In the genomic region with DNA sequence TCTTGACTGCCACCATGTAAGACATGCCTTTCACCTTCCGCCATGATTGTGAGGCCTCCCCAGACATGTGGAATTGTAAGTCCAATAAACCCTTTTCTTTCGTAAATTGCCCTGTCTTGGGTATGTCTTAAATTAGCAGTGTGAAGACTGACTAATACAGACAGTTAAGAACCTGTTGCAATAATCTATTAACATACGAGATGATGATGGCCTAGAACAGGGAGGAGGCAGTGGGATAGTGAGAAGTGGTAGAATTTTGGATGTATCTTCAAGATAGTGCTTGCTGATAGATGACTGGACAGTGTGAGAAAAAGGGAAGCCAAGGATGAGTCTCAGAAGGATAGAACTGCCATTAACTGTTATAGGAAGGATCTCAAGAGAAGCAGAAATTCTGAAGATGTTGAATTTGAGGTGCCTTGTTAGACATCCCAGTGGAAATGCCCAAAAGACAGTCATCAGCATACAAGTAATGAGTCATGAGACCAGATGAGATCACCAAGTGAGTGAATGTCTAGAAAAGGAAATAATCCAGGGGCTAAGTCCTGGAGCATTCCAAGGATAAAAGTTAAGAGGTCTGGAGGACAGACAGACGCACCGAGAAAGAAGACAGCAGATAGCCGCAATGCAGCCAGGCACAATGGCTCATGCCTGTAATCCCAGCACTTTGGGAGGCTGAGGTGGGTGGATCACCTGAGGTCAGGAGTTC, we compare ENCODE assay signal across 13 cellular contexts. TPM values are rescaled to one million over a fixed set of nuclear protein-coding genes. Genes with fewer than 3 reads are reported as not detected.
DNase-seq lines count a peak whose midpoint lies in the region; ATAC-seq and TF ChIP-seq lines count a peak whose summit lies in the region.
"Had no signal": no experiment of that assay in that cellular context is flagged by ENCODE, and none has a peak within 500 bp of the region (broad histone marks: within the 10 kb centered on the region; RNA-seq: fewer than 3 reads in every experiment).

No MANE protein-coding gene starts in this region.

- no peaks in the 10 kb centered on the region for H3K27me3 Mint-ChIP-seq in H9 (ENCODE audit: low read depth)

- no peak overlapping the region for H3K56ac ChIP-seq in H9 (ENCODE audit: insufficient read length, low read depth, low read length)

- no peak overlapping the region for H2BK120ac ChIP-seq in H9 (ENCODE audit: low read depth, low read length, poor library complexity, severe bottlenecking)

- H3K27ac ChIP-seq in SK-N-SH (ENCODE audit: low read depth in 2 of 2, low read length in 1 of 2) (peak overlapping the region in 1 of 2 experiments; percentile 74; a peak in 2 of 4 replicates), H9 (ENCODE audit: insufficient read length, low read depth, low read length) (no peak overlapping the region)
- H3K27ac ChIP-seq: stomach had no signal

- no peaks in the 10 kb centered on the region for H3K4me1 ChIP-seq in SK-N-SH (ENCODE audit: control insufficient read depth in 1 of 2, insufficient read depth in 2 of 2, low read depth in 1 of 2, low read length in 1 of 2)
- H3K4me1 ChIP-seq in skeletal muscle satellite cell (ENCODE audit: control insufficient read depth, insufficient read depth, low read length): peaks cover 8% of the 10 kb centered on the region
- H3K4me1 ChIP-seq in H9 (ENCODE audit: insufficient read depth, low read length): no peaks in the 10 kb centered on the region

- peaks cover 8% of the 10 kb centered on the region in 2 experiments for H3K4me1 Mint-ChIP-seq in H9

- H3F3A ChIP-seq in SK-N-SH (replicated peaks; ENCODE audit: insufficient read depth): peaks cover 17% of the 10 kb centered on the region

- H4K20me1 ChIP-seq in SK-N-SH (ENCODE audit: insufficient read depth) (no peaks in the 10 kb centered on the region), H9 (ENCODE audit: control insufficient read depth, insufficient read depth, insufficient read length) (no peaks in the 10 kb centered on the region)

- no peaks in the 10 kb centered on the region for H3K9me2 ChIP-seq in SK-N-SH

- TF ChIP-seq CTCF in SK-N-SH (IDR thresholded peaks at IDR 0.05): no peak
- no peak for TF ChIP-seq CTCF in fibroblast of the aortic adventitia (IDR thresholded peaks at IDR 0.05; ENCODE audit: insufficient read depth, low read length)
- no peak for TF ChIP-seq CTCF in H9 (conservative IDR thresholded peaks at IDR 0.05)

- CTCF ChIA-PET in SK-N-SH (lab: Yijun Ruan, JAX): no interaction called here

- H2BK5ac ChIP-seq in H9 (ENCODE audit: insufficient read length, low read length): no peak overlapping the region

- H3K79me2 ChIP-seq in SK-N-SH (ENCODE audit: insufficient read depth) (no peaks in the 10 kb centered on the region), H9 (ENCODE audit: insufficient read depth, low read length) (no peaks in the 10 kb centered on the region)

- H2BK12ac ChIP-seq in H9 (ENCODE audit: insufficient read length, low read depth, low read length): no peak overlapping the region

- 76% methylated on average over 6 of the region's 6 CpGs for WGBS in SK-N-SH (ENCODE audit: low lambda C conversion rate)
- no CpG with 5 or more reads among the region's 6 CpGs for WGBS in H9 (ENCODE audit: extremely low coverage, insufficient read length, low lambda C conversion rate)

- H4K5ac ChIP-seq in H9 (ENCODE audit: insufficient read length, low read depth, low read length): no peak overlapping the region

- H3K27me3 ChIP-seq in SK-N-SH (ENCODE audit: insufficient read depth) (no peaks in the 10 kb centered on the region), skeletal muscle satellite cell (ENCODE audit: control insufficient read depth, insufficient read depth, low read length) (no peaks in the 10 kb centered on the region), H9 (ENCODE audit: insufficient read depth, low read length) (no peaks in the 10 kb centered on the region)
- H3K27me3 ChIP-seq: stomach had no signal

- ATAC-seq in HG03432 (IDR thresholded peaks at IDR 0.05; ENCODE audit: unreplicated experiment) (no peak), HG03159 (IDR thresholded peaks at IDR 0.05; ENCODE audit: unreplicated experiment) (no peak)

- peaks cover 0 to 13% of the 10 kb centered on the region in 2 experiments for H3K36me3 ChIP-seq in SK-N-SH (replicated peaks in 1 of 2; ENCODE audit: control insufficient read depth in 1 of 2, insufficient read depth in 2 of 2, low read length in 1 of 2)
- H3K36me3 ChIP-seq in skeletal muscle satellite cell (ENCODE audit: insufficient read depth, low read length): peaks cover 18% of the 10 kb centered on the region

- no peak overlapping the region for H3K27ac Mint-ChIP-seq in H9
- H3K27ac Mint-ChIP-seq: nephron progenitor cell had no signal

- no peak overlapping the region for H2BK20ac ChIP-seq in H9 (ENCODE audit: low read depth, low read length, poor library complexity, severe bottlenecking)

- H3K36me3 Mint-ChIP-seq in H9 (ENCODE audit: insufficient read depth in 1 of 3, low read depth in 3 of 3): peaks cover 14 to 22% (median 21%) of the 10 kb centered on the region in 3 experiments

- no peak overlapping the region for H3K4ac ChIP-seq in H9 (ENCODE audit: low read depth, low read length)

- no peaks in the 10 kb centered on the region for H3K23me2 ChIP-seq in H9 (ENCODE audit: insufficient read length, low read depth, low read length, poor library complexity, severe bottlenecking)

- peak in 1 of 2 experiments; percentile 30; a peak in 1 of 4 replicates for TF ChIP-seq EP300 in SK-N-SH (IDR thresholded peaks at IDR 0.05; ENCODE audit: borderline replicate concordance in 1 of 2, low read depth in 1 of 2, low read length in 1 of 2)

- no peak overlapping the region for H4K91ac ChIP-seq in H9 (ENCODE audit: insufficient read length, low read depth, low read length)

- no peaks in the 10 kb centered on the region for H3K79me1 ChIP-seq in H9 (ENCODE audit: insufficient read depth, low read depth, low read length, poor library complexity, severe bottlenecking)

- H2AFZ ChIP-seq in SK-N-SH (ENCODE audit: low read depth) (no peak overlapping the region), H9 (ENCODE audit: low read length) (no peak overlapping the region)

- no peak overlapping the region for H3K4me3 Mint-ChIP-seq in H9
- H3K4me3 Mint-ChIP-seq: nephron progenitor cell had no signal

- no peak overlapping the region for H4K8ac ChIP-seq in H9 (replicated peaks; ENCODE audit: insufficient read length, low read depth, low read length)

- peaks cover 13% of the 10 kb centered on the region in 2 experiments for H3K9me3 Mint-ChIP-seq in H9

- no peak overlapping the region for H2BK15ac ChIP-seq in H9 (ENCODE audit: low read depth, low read length)

- peak; percentile 80 for DNase-seq in GM03348 (ENCODE audit: low spot score)
- no peak for DNase-seq in SK-N-SH
- DNase-seq in fibroblast of the aortic adventitia (ENCODE audit: low read depth): peak; percentile 84
- no peak for DNase-seq in H9
- no peak for DNase-seq in NCI-H82 (lab: John Stamatoyannopoulos, UW)
- DNase-seq: activated CD4-positive, alpha-beta T cell treated with anti-CD3 and anti-CD28 coated beads for 48 hours; DMS79 treated with DMSO at 0.1 percent for 48 hours; KBM-7; nephron progenitor cell; stomach had no signal

- no peak overlapping the region for H3K4me3 ChIP-seq in SK-N-SH (ENCODE audit: low read depth in 2 of 2, low read length in 1 of 2)
- no peak overlapping the region for H3K4me3 ChIP-seq in fibroblast of the aortic adventitia (ENCODE audit: low read depth, low read length)
- no peak overlapping the region for H3K4me3 ChIP-seq in skeletal muscle satellite cell (ENCODE audit: low read length)
- H3K4me3 ChIP-seq: stomach had no signal

- TF ChIP-seq RAD21 in SK-N-SH (IDR thresholded peaks at IDR 0.05; ENCODE audit: low read length): no peak

- no peak overlapping the region for H3K14ac ChIP-seq in H9 (ENCODE audit: insufficient read depth, low read length)

- no peak overlapping the region for H3T11ph ChIP-seq in H9 (ENCODE audit: low read length)

- H2AK5ac ChIP-seq in H9 (ENCODE audit: insufficient read length, low read length): no peak overlapping the region

- H3K4me2 ChIP-seq in SK-N-SH: peak overlapping the region; percentile 3; the same call in 1 of the 2 replicates
- peak overlapping the region; percentile 3 for H3K4me2 ChIP-seq in skeletal muscle satellite cell (ENCODE audit: low read length)
- H3K4me2 ChIP-seq in H9 (ENCODE audit: insufficient read depth, insufficient read length, low read length): no peak overlapping the region

- H3K9ac ChIP-seq in SK-N-SH (no peak overlapping the region), skeletal muscle satellite cell (ENCODE audit: low read depth, low read length) (no peak overlapping the region), H9 (ENCODE audit: extremely low read depth, insufficient read length, low read length) (no peak overlapping the region)

- H3K9me3 ChIP-seq in SK-N-SH (no peaks in the 10 kb centered on the region), skeletal muscle satellite cell (replicated peaks; ENCODE audit: low read length) (no peaks in the 10 kb centered on the region), H9 (ENCODE audit: control insufficient read depth, low read depth, low read length) (no peaks in the 10 kb centered on the region)
- H3K9me3 ChIP-seq: stomach had no signal

- no peak overlapping the region for H3K18ac ChIP-seq in H9 (ENCODE audit: insufficient read length, low read depth, low read length)

- no peak overlapping the region for H3K23ac ChIP-seq in H9 (ENCODE audit: insufficient read length, low read depth, low read length)

- POLR2A ChIA-PET in SK-N-SH (lab: Yijun Ruan, JAX): no interaction called here

TF ChIP-seq in SK-N-SH, 30 proteins besides CTCF, POLR2A, EP300 and RAD21 (continues in another document):
- TF ChIP-seq TAF1 (IDR thresholded peaks at IDR 0.05; ENCODE audit: borderline replicate concordance, low read depth, low read length): no peak
- TF ChIP-seq, protein P1, sequence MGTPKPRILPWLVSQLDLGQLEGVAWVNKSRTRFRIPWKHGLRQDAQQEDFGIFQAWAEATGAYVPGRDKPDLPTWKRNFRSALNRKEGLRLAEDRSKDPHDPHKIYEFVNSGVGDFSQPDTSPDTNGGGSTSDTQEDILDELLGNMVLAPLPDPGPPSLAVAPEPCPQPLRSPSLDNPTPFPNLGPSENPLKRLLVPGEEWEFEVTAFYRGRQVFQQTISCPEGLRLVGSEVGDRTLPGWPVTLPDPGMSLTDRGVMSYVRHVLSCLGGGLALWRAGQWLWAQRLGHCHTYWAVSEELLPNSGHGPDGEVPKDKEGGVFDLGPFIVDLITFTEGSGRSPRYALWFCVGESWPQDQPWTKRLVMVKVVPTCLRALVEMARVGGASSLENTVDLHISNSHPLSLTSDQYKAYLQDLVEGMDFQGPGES (IDR thresholded peaks at IDR 0.05; ENCODE audit: low read depth, low read length): no peak

RNA-seq across cellular contexts. Expression of a gene that starts 38.8 kb away (rescaled TPM):
- 41.4 and 41.6 TPM in 2 replicates for polyA plus RNA-seq in SK-N-SH (2012; rRNA removed)
- 54.0 and 60.7 TPM in 2 replicates for polyA plus RNA-seq in SK-N-SH (2012; cell fraction: cytosol; rRNA removed)
- 12.4 and 22.4 TPM in 2 replicates for polyA plus RNA-seq in SK-N-SH (2012; cell fraction: nucleus; rRNA removed)
- total RNA-seq in fibroblast of the aortic adventitia (ENCODE audit: low replicate concordance): 194 and 361 TPM in 2 replicates
- total RNA-seq in skeletal muscle satellite cell (2012; rRNA removed): 214 and 276 TPM in 2 replicates
- total RNA-seq in H9 (2021): 104 and 109 TPM in 2 replicates

Comparison
In these comparisons a context has a peak if more than half of its experiments do, and no peak if none do; other contexts are left out.
1. DNase-seq: peak in GM03348 (single experiment) and fibroblast of the aortic adventitia (single experiment); none in SK-N-SH (single experiment), H9 (single experiment) and NCI-H82 (single experiment).